ENCODE assay signal across 12 cellular contexts in genomic region chr2:127673304-127674069, GRCh38. TPM values are rescaled to one million over a fixed set of nuclear protein-coding genes. Genes with fewer than 3 reads are reported as not detected.
DNase-seq lines count a peak whose midpoint lies in the region; ATAC-seq and TF ChIP-seq lines count a peak whose summit lies in the region.
"Had no signal": no experiment of that assay in that cellular context is flagged by ENCODE, and none has a peak within 500 bp of the region (broad histone marks: within the 10 kb centered on the region; RNA-seq: fewer than 3 reads in every experiment).

No MANE protein-coding gene starts in this region.

- WGBS in hepatocyte (ENCODE audit: low lambda C conversion rate, missing lambda C conversion rate) = 91% methylated on average over 17 of the region's 17 CpGs
- 65 to 75% (median 71%) methylated on average over 17 of the region's 17 CpGs for WGBS in psoas muscle, 3 donors

- intact Hi-C loops in psoas muscle (cut with DNase I) = no loop called here

- H3K9ac ChIP-seq in BLaER1 treated with 17β-estradiol and CSF1 and Interleukin-3, amounts not matched to agents 10 nM and 100 nM = 0 out of 22 replicates have a peak overlapping the region, but pooled peaks of 1 of the 11 experiments have one; percentile 75

- no peaks in the 10 kb centered on the region for H3K9me2 ChIP-seq in hepatocyte (replicated peaks; ENCODE audit: insufficient read depth)

- H4K20me1 ChIP-seq in BLaER1 treated with 17β-estradiol and CSF1 and Interleukin-3, amounts not matched to agents 10 nM and 100 nM = peaks cover 0 to 49% (median 25%) of the 10 kb centered on the region in 11 experiments; a peak in 15 of 22 replicates
- H4K20me1 ChIP-seq in hepatocyte (ENCODE audit: insufficient read depth, poor library complexity, severe bottlenecking) = no peaks in the 10 kb centered on the region

- H3K4me1 Mint-ChIP-seq in activated CD4-positive, alpha-beta T cell treated with anti-CD3 and anti-CD28 coated beads, Interleukin-2, amount 10 ng/mL, durations not matched to agents 7 days and 5 days = peaks cover 10% of the 10 kb centered on the region

- H3K27ac ChIP-seq in BLaER1 treated with 17β-estradiol and CSF1 and Interleukin-3, amounts not matched to agents 10 nM and 100 nM = no peak overlapping the region
- no peak overlapping the region for H3K27ac ChIP-seq in hepatocyte
- peak overlapping the region; percentile 49 for H3K27ac ChIP-seq in psoas muscle
- H3K27ac ChIP-seq: VCaP had no signal

- H3K9me3 ChIP-seq in BLaER1 treated with 17β-estradiol and CSF1 and Interleukin-3, amounts not matched to agents 10 nM and 100 nM (replicated peaks in 1 of 11) = peaks cover 0 to 6% (median 0%) of the 10 kb centered on the region in 11 experiments; a peak in 3 of 22 replicates
- H3K9me3 ChIP-seq in hepatocyte (ENCODE audit: low read depth) = no peaks in the 10 kb centered on the region
- H3K9me3 ChIP-seq in psoas muscle = no peaks in the 10 kb centered on the region

- peaks cover 51 to 61% (median 58%) of the 10 kb centered on the region in 11 experiments for H3K27me3 ChIP-seq in BLaER1 treated with 17β-estradiol and CSF1 and Interleukin-3, amounts not matched to agents 10 nM and 100 nM
- H3K27me3 ChIP-seq in hepatocyte = peaks cover 38% of the 10 kb centered on the region
- H3K27me3 ChIP-seq in psoas muscle (ENCODE audit: insufficient read depth in 3 of 3, low read length in 2 of 3) = peaks cover 0 to 12% (median 7%) of the 10 kb centered on the region in 3 donors

- peak overlapping the region in 1 of 10 experiments; percentile 60; a peak in 2 of 20 replicates for H3K4me3 ChIP-seq in BLaER1 treated with 17β-estradiol and CSF1 and Interleukin-3, amounts not matched to agents 10 nM and 100 nM
- peak overlapping the region; percentile 79 for H3K4me3 ChIP-seq in WI38 (ENCODE audit: low read depth, low read length)
- no peak overlapping the region for H3K4me3 ChIP-seq in hepatocyte
- H3K4me3 ChIP-seq in psoas muscle = peak overlapping the region; percentile 76

- H3K9me3 Mint-ChIP-seq in activated CD4-positive, alpha-beta T cell treated with anti-CD3 and anti-CD28 coated beads, Interleukin-2, amount 10 ng/mL, durations not matched to agents 7 days and 5 days = no peaks in the 10 kb centered on the region

- H3K4me2 ChIP-seq in BLaER1 treated with 17β-estradiol and CSF1 and Interleukin-3, amounts not matched to agents 10 nM and 100 nM = peak overlapping the region; percentile 95 to 100 (median 97); a peak in 21 of 22 replicates
- peak overlapping the region; percentile 100 for H3K4me2 ChIP-seq in hepatocyte

- peaks cover 64% of the 10 kb centered on the region for H3K27me3 Mint-ChIP-seq in activated CD4-positive, alpha-beta T cell treated with anti-CD3 and anti-CD28 coated beads, Interleukin-2, amount 10 ng/mL, durations not matched to agents 7 days and 5 days

- no peaks in the 10 kb centered on the region for H3K79me2 ChIP-seq in hepatocyte

- H2AFZ ChIP-seq in hepatocyte = no peak overlapping the region

- CTCF ChIA-PET in activated CD4-positive, alpha-beta T cell treated with anti-CD3 and anti-CD28 coated beads, Interleukin-2, amount 10 ng/mL, durations not matched to agents 7 days and 5 days (lab: Charles Lee) = interaction anchor here (0.6 kb wide), 1 partner anchor 123 kb away, joined by 3 read pairs; no protein-coding TSS in a partner anchor

- no peak overlapping the region for H3K4me3 Mint-ChIP-seq in activated CD4-positive, alpha-beta T cell treated with anti-CD3 and anti-CD28 coated beads, Interleukin-2, amount 10 ng/mL, durations not matched to agents 7 days and 5 days

- POLR2A ChIA-PET in activated CD4-positive, alpha-beta T cell treated with anti-CD3 and anti-CD28 coated beads, Interleukin-2, amount 10 ng/mL, durations not matched to agents 7 days and 5 days (lab: Charles Lee) = no interaction called here

- peaks cover 19 to 36% (median 26%) of the 10 kb centered on the region in 10 experiments for H3K4me1 ChIP-seq in BLaER1 treated with 17β-estradiol and CSF1 and Interleukin-3, amounts not matched to agents 10 nM and 100 nM
- H3K4me1 ChIP-seq in hepatocyte (ENCODE audit: insufficient read depth) = no peaks in the 10 kb centered on the region
- H3K4me1 ChIP-seq in psoas muscle = peaks cover 3% of the 10 kb centered on the region

- DNase-seq in hepatocyte (ENCODE audit: low spot score) (peak; percentile 3), psoas muscle (peak in 1 of 2 donors; percentile 60), occipital lobe (lab: John Stamatoyannopoulos, UW) (no peak), germinal center (ENCODE audit: low spot score) (no peak), pons (ENCODE audit: low spot score) (no peak)
- DNase-seq in activated CD4-positive, alpha-beta T cell treated with anti-CD3 and anti-CD28 coated beads, Interleukin-2, amount 10 ng/mL, durations not matched to agents 7 days and 5 days = no peak
- DNase-seq: DMS79 treated with DMSO at 0.1 percent for 48 hours, hypothalamus, substantia nigra had no signal

- H3K36me3 ChIP-seq in BLaER1 treated with 17β-estradiol and CSF1 and Interleukin-3, amounts not matched to agents 10 nM and 100 nM = no peaks in the 10 kb centered on the region
- H3K36me3 ChIP-seq in hepatocyte (replicated peaks; ENCODE audit: insufficient read depth, low read depth) (no peaks in the 10 kb centered on the region), psoas muscle (ENCODE audit: insufficient read depth in 1 of 2, low read depth in 1 of 2) (no peaks in the 10 kb centered on the region)

- H3K27ac Mint-ChIP-seq in activated CD4-positive, alpha-beta T cell treated with anti-CD3 and anti-CD28 coated beads, Interleukin-2, amount 10 ng/mL, durations not matched to agents 7 days and 5 days = no peak overlapping the region

- H3K36me3 Mint-ChIP-seq in activated CD4-positive, alpha-beta T cell treated with anti-CD3 and anti-CD28 coated beads, Interleukin-2, amount 10 ng/mL, durations not matched to agents 7 days and 5 days (ENCODE audit: low read depth) = peaks cover 2% of the 10 kb centered on the region

- TF ChIP-seq CTCF in WI38 (IDR thresholded peaks at IDR 0.05; ENCODE audit: low read depth, low read length) = no peak
- no peak for TF ChIP-seq CTCF in hepatocyte (IDR thresholded peaks at IDR 0.05; ENCODE audit: poor library complexity)
- TF ChIP-seq CTCF in psoas muscle (IDR thresholded peaks at IDR 0.05) = no peak

- ATAC-seq in psoas muscle = no peak

RNA-seq across cellular contexts. Expression of gene LIMS2, which starts 1.8 kb away (rescaled TPM):
- total RNA-seq in hepatocyte (3.9 and 4.0 TPM in 2 replicates), psoas muscle (10 to 100 TPM in 3 of 4 donors, 1 to 10 TPM in 1; 9.3 to 31.8 (median 20.5) TPM), occipital lobe (1.2 TPM)
- polyA plus RNA-seq in hepatocyte (8.3 and 14.9 TPM in 2 replicates), psoas muscle (10 to 100 TPM; 12.1 to 16.4 (median 12.9) TPM)
- total RNA-seq in activated CD4-positive, alpha-beta T cell treated with anti-CD3 and anti-CD28 coated beads, Interleukin-2, amount 10 ng/mL, durations not matched to agents 7 days and 5 days = 10 to 100 TPM; 34.2 to 36.4 TPM

RNA-seq across cellular contexts. Expression of gene GPR17, which starts 27.5 kb away (rescaled TPM):
- not detected in 2 replicates for total RNA-seq in hepatocyte
- 0.39 TPM in 1 of 2 replicates, not detected in the other for polyA plus RNA-seq in hepatocyte
- total RNA-seq in psoas muscle = under 1 TPM in 1 of 4 donors, not detected in 3; 0.17 TPM
- polyA plus RNA-seq in psoas muscle = under 1 TPM; 0.14 to 0.35 (median 0.21) TPM
- 6.1 TPM for total RNA-seq in occipital lobe
- total RNA-seq in activated CD4-positive, alpha-beta T cell treated with anti-CD3 and anti-CD28 coated beads, Interleukin-2, amount 10 ng/mL, durations not matched to agents 7 days and 5 days = not detected

RNA-seq across cellular contexts. Expression of gene SFT2D3, which starts 27.8 kb away (rescaled TPM):
- total RNA-seq in hepatocyte = 10.2 and 10.7 TPM in 2 replicates
- polyA plus RNA-seq in hepatocyte = 1.6 TPM in 1 of 2 replicates, not detected in the other
- total RNA-seq in psoas muscle = 1 to 10 TPM; 1.6 to 3.7 (median 2.1) TPM
- polyA plus RNA-seq in psoas muscle = 1 to 10 TPM; 1.5 to 4.1 (median 2.5) TPM
- total RNA-seq in occipital lobe = 11.7 TPM
- 1 to 10 TPM; 5.0 to 5.7 TPM for total RNA-seq in activated CD4-positive, alpha-beta T cell treated with anti-CD3 and anti-CD28 coated beads, Interleukin-2, amount 10 ng/mL, durations not matched to agents 7 days and 5 days
